10 cellular contexts compared by ENCODE assay signal in the genomic region with DNA sequence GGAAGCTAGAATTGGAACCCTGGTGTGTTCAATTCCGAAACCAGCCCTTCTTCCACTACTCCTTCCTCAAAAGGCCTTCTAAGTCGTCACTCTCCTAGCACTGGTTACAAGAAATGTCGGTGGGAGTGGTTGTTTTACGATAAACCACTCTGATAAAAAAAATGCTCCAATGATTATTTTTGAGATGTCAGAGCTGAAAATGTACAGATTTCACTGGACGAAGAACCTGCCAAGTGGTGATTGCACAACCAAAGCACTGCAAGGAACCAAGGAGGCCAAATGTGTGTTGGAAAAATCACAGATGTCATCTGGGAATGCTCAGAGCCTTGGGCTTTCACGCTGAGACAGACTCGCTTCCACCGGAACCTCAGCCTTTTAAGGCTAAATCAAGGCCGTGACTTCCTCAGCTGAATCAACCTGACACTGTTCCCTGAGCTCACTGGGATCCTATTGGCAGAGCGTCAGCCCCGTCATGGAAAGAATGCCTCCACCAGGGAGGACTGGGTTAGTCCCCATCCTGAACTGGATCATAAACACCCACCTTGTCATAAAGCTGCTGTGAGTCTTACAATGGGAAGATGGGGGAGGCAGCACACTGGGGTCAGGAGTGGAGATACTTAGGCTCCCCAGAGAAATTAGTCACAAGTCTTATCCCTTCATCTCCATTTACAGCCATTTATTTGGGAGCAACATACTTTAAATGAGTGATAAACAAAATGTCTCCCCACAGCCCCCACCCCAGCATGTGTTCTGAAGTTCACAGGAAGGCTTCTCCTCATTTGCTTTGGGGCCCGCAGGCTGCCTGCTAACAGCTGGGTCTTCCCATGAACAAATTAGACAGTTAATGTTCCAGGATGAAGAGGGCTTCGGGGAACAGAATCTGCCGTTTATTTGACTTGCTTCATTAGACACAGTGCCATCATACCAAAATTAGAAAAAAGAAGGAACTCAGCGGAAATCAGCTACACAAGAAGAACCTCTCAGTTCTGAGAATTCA.
DNase-seq lines count a peak whose midpoint lies in the region; ATAC-seq and TF ChIP-seq lines count a peak whose summit lies in the region.
"Had no signal": no experiment of that assay in that cellular context is flagged by ENCODE, and none has a peak within 500 bp of the region (broad histone marks: within the 10 kb centered on the region; RNA-seq: fewer than 3 reads in every experiment).

No MANE protein-coding gene starts in this region.

- 50 to 55% (median 53%) methylated on average over 15 of the region's 15 CpGs for WGBS in adrenal gland, 4 donors
- 58 to 64% methylated on average over 15 of the region's 15 CpGs for WGBS in heart right ventricle, 2 donors
- 57% methylated on average over 15 of the region's 15 CpGs for WGBS in prostate gland

- H3K4me1 ChIP-seq in adrenal gland (replicated peaks in 1 of 2) = peaks cover 0 to 11% of the 10 kb centered on the region in 2 donors
- H3K4me1 ChIP-seq in heart right ventricle = peaks cover 0 to 56% (median 10%) of the 10 kb centered on the region in 9 donors
- no peaks in the 10 kb centered on the region for H3K4me1 ChIP-seq in prostate gland (replicated peaks)

- intact Hi-C loops in adrenal gland (cut with DNase I) (no loop called here), heart right ventricle (cut with DNase I) (no loop called here), prostate gland (cut with DNase I) (loop anchor here (2.0 kb wide), 1 partner anchor 14 kb away; no protein-coding TSS in a partner anchor)

- ATAC-seq in heart right ventricle (peak; percentile 88 to 95 (median 90)), HG02571 (IDR thresholded peaks at IDR 0.05; ENCODE audit: unreplicated experiment) (no peak), GM21529 (IDR thresholded peaks at IDR 0.05; ENCODE audit: unreplicated experiment) (no peak), HG02884 (IDR thresholded peaks at IDR 0.05; ENCODE audit: unreplicated experiment) (no peak)

- H3K27me3 ChIP-seq in adrenal gland = no peaks in the 10 kb centered on the region
- H3K27me3 ChIP-seq in heart right ventricle = no peaks in the 10 kb centered on the region
- no peaks in the 10 kb centered on the region for H3K27me3 ChIP-seq in prostate gland (replicated peaks; ENCODE audit: insufficient read depth)

- H3K9me3 ChIP-seq in adrenal gland (replicated peaks in 1 of 3) (no peaks in the 10 kb centered on the region), heart right ventricle (no peaks in the 10 kb centered on the region), prostate gland (no peaks in the 10 kb centered on the region)

- TF ChIP-seq POLR2A in adrenal gland (IDR thresholded peaks at IDR 0.05) = peak in 1 of 2 donors; percentile 9
- no peak for TF ChIP-seq POLR2A in prostate gland (IDR thresholded peaks at IDR 0.05)

- H3K36me3 ChIP-seq in adrenal gland (replicated peaks in 1 of 2) (no peaks in the 10 kb centered on the region), heart right ventricle (no peaks in the 10 kb centered on the region), prostate gland (no peaks in the 10 kb centered on the region)

- DNase-seq in AG10803 (ENCODE audit: low read depth) (peak; percentile 99), adrenal gland (peak; percentile 67 to 92 (median 82)), heart right ventricle (peak; percentile 70 to 88), prostate gland (ENCODE audit: low spot score) (no peak), NCI-H748 (lab: John Stamatoyannopoulos, UW; ENCODE audit: unreplicated experiment) (no peak)
- DNase-seq: activated CD4-positive, CD25-positive, alpha-beta regulatory T cell; NCI-H510A treated with DMSO at 0.1 percent for 48 hours had no signal

- H3K27ac ChIP-seq in adrenal gland (peak overlapping the region; percentile 35 to 92 (median 66)), heart right ventricle (peak overlapping the region; percentile 43 to 91 (median 84)), prostate gland (peak overlapping the region; percentile 46 to 48)

- TF ChIP-seq CTCF in AG10803 (conservative IDR thresholded peaks at IDR 0.05; ENCODE audit: low read length) (no peak), adrenal gland (IDR thresholded peaks at IDR 0.05) (no peak), heart right ventricle (IDR thresholded peaks at IDR 0.05) (no peak), prostate gland (IDR thresholded peaks at IDR 0.05) (no peak)

- H3K4me3 ChIP-seq in AG10803 (ENCODE audit: low read length) (no peak overlapping the region), adrenal gland (peak overlapping the region in 1 of 4 donors; percentile 3), heart right ventricle (peak overlapping the region in 1 of 10 donors; percentile 8), prostate gland (no peak overlapping the region)

Comparison
In these comparisons a context has a peak if more than half of its experiments do, and no peak if none do; other contexts are left out.
1. DNase-seq: peak in AG10803 (single experiment), adrenal gland (7 of 7) and heart right ventricle (2 of 2); none in prostate gland (single experiment) and NCI-H748 (single experiment).
2. ATAC-seq: peak in heart right ventricle (8 of 8); none in HG02571 (single experiment), GM21529 (single experiment) and HG02884 (single experiment).
3. Peak in every context shown above with its lines, with median percentiles within 50 percentile points of each other: H3K27ac ChIP-seq.